Comparison of ENCODE assay signal across 8 cellular contexts in the genomic region with DNA sequence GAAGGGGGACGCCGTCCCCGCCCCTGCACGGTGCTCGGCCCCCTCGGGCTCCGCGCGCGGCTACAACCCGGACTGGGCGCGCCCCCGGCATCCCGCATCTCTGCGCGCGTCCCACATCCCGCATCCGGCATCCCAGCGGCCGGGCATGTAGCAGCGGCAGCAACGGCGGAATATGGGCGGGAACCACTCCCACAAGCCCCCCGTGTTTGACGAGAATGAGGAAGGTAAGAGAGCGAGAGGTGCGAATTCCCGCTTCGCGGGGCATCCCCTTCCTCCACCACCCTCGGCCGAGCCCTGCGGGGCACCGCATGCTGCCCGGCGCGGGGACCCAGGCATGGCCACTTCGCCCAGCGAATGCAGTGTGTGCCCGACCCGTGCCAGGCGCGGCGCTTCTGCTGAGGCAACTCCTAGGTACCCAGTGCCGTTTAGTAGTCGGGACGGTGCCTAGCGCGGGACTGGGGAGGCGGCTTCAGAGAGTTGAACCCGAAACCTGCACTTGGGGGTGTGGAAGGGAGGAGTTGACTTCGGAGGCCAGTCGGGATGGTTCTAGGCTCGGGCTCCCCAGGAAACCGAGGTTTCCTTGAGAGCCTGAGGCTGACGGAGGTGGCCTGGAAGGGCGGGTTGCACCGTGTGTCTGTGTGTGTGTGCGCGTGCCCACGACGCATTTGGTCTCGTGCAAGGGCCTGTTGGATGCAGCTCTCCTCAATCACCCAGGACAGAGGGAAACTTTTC. TPM values are rescaled to one million over a fixed set of nuclear protein-coding genes. Genes with fewer than 3 reads are reported as not detected.
A peak's percentile ranks its signal among the peaks of the same experiment; 100 is the strongest.
DNase-seq lines count a peak whose midpoint lies in the region; ATAC-seq and TF ChIP-seq lines count a peak whose summit lies in the region.

No MANE protein-coding gene starts in this region.

- TF ChIP-seq CTCF in glutamatergic neuron (IDR thresholded peaks at IDR 0.05; ENCODE audit: partially characterized antibody, unreplicated experiment), result no peak

- no peaks in the 10 kb centered on the region for H3K4me1 Mint-ChIP-seq in glutamatergic neuron (ENCODE audit: low read depth, unreplicated experiment)

- peak overlapping the region; percentile 89 for H3K4me3 Mint-ChIP-seq in glutamatergic neuron (ENCODE audit: unreplicated experiment)

- peak overlapping the region; percentile 97 for H3K4me3 ChIP-seq in SK-N-MC

- intact Hi-C loops in posterior vena cava (cut with DNase I), result loop anchor here in 1 of 2 donors (5.0 kb wide), 1 partner anchor 90 kb away; no protein-coding TSS in a partner anchor

- no peak for ATAC-seq in HG03108 (IDR thresholded peaks at IDR 0.05; ENCODE audit: unreplicated experiment)
- ATAC-seq in HG03354 (IDR thresholded peaks at IDR 0.05; ENCODE audit: poor library complexity, severe bottlenecking, unreplicated experiment), result no peak

- H3K36me3 ChIP-seq in SK-N-MC (ENCODE audit: insufficient read depth, low read length), result no peaks in the 10 kb centered on the region

- H3K9me3 Mint-ChIP-seq in glutamatergic neuron (ENCODE audit: unreplicated experiment), result peaks cover 2% of the 10 kb centered on the region

- H3K9ac ChIP-seq in SK-N-MC (ENCODE audit: insufficient read length), result peak overlapping the region; percentile 87

- H3K36me3 Mint-ChIP-seq in glutamatergic neuron (ENCODE audit: unreplicated experiment), result no peaks in the 10 kb centered on the region

- DNase-seq in Daoy (ENCODE audit: low read depth) (peak; percentile 60), SK-N-MC (ENCODE audit: low read depth, low spot score) (no peak), glutamatergic neuron (no peak), posterior vena cava (ENCODE audit: low spot score) (peak; percentile 83), OCI-M1 (lab: John Stamatoyannopoulos, UW) (no peak), germinal center (ENCODE audit: low spot score) (no peak)

- H3K27ac ChIP-seq in SK-N-MC, result no peak overlapping the region

- H3K27me3 Mint-ChIP-seq in glutamatergic neuron (ENCODE audit: unreplicated experiment), result peaks cover 14% of the 10 kb centered on the region

- no peaks in the 10 kb centered on the region for H3K9me3 ChIP-seq in SK-N-MC (ENCODE audit: low read depth, low read length)

- H3K27ac Mint-ChIP-seq in glutamatergic neuron (ENCODE audit: unreplicated experiment), result no peak overlapping the region

RNA-seq across cellular contexts. Expression of a gene that starts 0.6 kb away (rescaled TPM):
- total RNA-seq in Daoy (2014; rRNA removed; shearing (Covaris generic)), result 14.7 and 17.4 TPM in 2 replicates
- total RNA-seq in glutamatergic neuron (ENCODE audit: unreplicated experiment), result 2.5 TPM
- 1 to 10 TPM; 3.1 to 3.5 TPM for total RNA-seq in posterior vena cava

RNA-seq across cellular contexts. Expression of a gene that starts 32.6 kb away (rescaled TPM):
- total RNA-seq in Daoy (2014; rRNA removed; shearing (Covaris generic)), result 15.8 and 22.1 TPM in 2 replicates
- not detected for total RNA-seq in glutamatergic neuron (ENCODE audit: unreplicated experiment)
- 1 to 10 TPM in 1 of 2 donors, under 1 TPM in 1; 0.81 to 1.2 TPM for total RNA-seq in posterior vena cava

Comparison
In these comparisons a context has a peak if more than half of its experiments do, and no peak if none do; other contexts are left out.
1. DNase-seq: peak in Daoy (single experiment) and posterior vena cava (single experiment); none in SK-N-MC (single experiment), glutamatergic neuron (single experiment), OCI-M1 (single experiment) and germinal center (single experiment).